ENCODE assay signal across 1 cellular context in the genomic region with DNA sequence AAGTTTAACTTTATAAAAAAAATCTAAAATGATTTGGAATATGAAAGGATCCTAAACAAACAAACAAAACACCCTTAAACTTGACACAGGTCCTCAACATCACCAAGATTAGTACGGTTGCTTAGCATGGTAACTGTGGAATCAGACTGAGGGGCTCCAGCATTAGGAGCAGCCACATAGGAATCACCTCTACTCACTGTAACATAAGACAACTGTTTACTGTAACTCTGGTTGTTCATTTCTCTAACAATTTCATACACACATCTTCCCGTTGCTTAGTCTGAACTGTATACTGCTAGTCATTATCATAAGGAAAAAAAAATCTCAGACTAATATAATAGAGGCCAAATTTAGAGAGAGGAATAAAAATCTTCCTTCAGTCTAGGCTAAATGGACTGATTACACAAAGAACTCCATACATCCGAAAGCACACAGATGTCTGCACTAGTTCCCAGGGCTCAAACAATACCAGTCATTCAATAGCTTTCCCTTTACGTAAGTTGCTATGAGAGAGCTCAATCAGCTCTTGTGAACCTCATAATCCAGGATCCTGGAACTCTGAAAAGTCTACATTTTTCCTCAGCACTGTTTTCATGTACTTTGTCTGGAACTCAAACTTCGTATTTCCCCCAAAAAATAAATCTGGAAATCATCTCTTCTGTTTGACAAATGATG.
TF ChIP-seq lines count a peak whose summit lies in the region.

No MANE protein-coding gene starts in this region.

TF ChIP-seq in HepG2, 621 proteins besides CTCF, POLR2A, EP300 and RAD21 (continues in another document):
- TF ChIP-seq ZNF616 (CRISPR knock-in tag; IDR thresholded peaks at IDR 0.05; ENCODE audit: low read depth) (no peak), GATAD2A (CRISPR knock-in tag; IDR thresholded peaks at IDR 0.05) (peak; percentile 75), KDM1A (CRISPR knock-in tag; IDR thresholded peaks at IDR 0.05) (no peak), ZFP82 (CRISPR knock-in tag; IDR thresholded peaks at IDR 0.05; ENCODE audit: borderline replicate concordance) (no peak), ZNF614 (CRISPR knock-in tag; IDR thresholded peaks at IDR 0.05; ENCODE audit: borderline replicate concordance) (peak; percentile 83), MEIS1 (CRISPR knock-in tag; IDR thresholded peaks at IDR 0.05; ENCODE audit: borderline replicate concordance) (no peak), ZNF331 (CRISPR knock-in tag; IDR thresholded peaks at IDR 0.05) (peak; percentile 50; the same call in 1 of the 2 replicates), SP2 (CRISPR knock-in tag; IDR thresholded peaks at IDR 0.05) (no peak), FOXK2 (IDR thresholded peaks at IDR 0.05) (no peak), SSRP1 (CRISPR knock-in tag; IDR thresholded peaks at IDR 0.05) (peak; percentile 82; the same call in 1 of the 2 replicates), ZNF235 (CRISPR knock-in tag; IDR thresholded peaks at IDR 0.05; ENCODE audit: borderline replicate concordance) (no peak), ZNF567 (CRISPR knock-in tag; IDR thresholded peaks at IDR 0.05; ENCODE audit: borderline replicate concordance) (no peak), ATF7 (IDR thresholded peaks at IDR 0.05) (no peak), ATF7 (CRISPR knock-in tag; IDR thresholded peaks at IDR 0.05) (no peak), POLR2G (IDR thresholded peaks at IDR 0.05; ENCODE audit: low read depth, low read length) (no peak), FOXP1 (IDR thresholded peaks at IDR 0.05) (no peak), FOXP1 (CRISPR knock-in tag; IDR thresholded peaks at IDR 0.05) (no peak), RXRA (CRISPR knock-in tag; IDR thresholded peaks at IDR 0.05) (no peak), HNRNPK (IDR thresholded peaks at IDR 0.05; ENCODE audit: low read depth, low read length, poor library complexity, severe bottlenecking) (no peak), AGO1 (IDR thresholded peaks at IDR 0.05; ENCODE audit: low read depth, low read length, poor library complexity, severe bottlenecking) (no peak), MBNL3 (CRISPR knock-in tag; conservative IDR thresholded peaks at IDR 0.05) (no peak), HNRNPUL1 (IDR thresholded peaks at IDR 0.05; ENCODE audit: low read depth, low read length) (no peak), REPIN1 (CRISPR knock-in tag; IDR thresholded peaks at IDR 0.05; ENCODE audit: borderline replicate concordance, low read depth) (no peak), IRX3 (CRISPR knock-in tag; IDR thresholded peaks at IDR 0.05; ENCODE audit: borderline replicate concordance, low read depth) (no peak), ZFYVE20 (CRISPR knock-in tag; IDR thresholded peaks at IDR 0.05; ENCODE audit: borderline replicate concordance, low read depth) (no peak), SRF (IDR thresholded peaks at IDR 0.05; ENCODE audit: low read depth, low read length) (no peak), SIN3A (IDR thresholded peaks at IDR 0.05; ENCODE audit: borderline replicate concordance, low read depth, low read length) (no peak), PHF5A (CRISPR knock-in tag; IDR thresholded peaks at IDR 0.05; ENCODE audit: low read depth, unreplicated experiment) (no peak), GABPA (IDR thresholded peaks at IDR 0.05; ENCODE audit: low read depth, low read length) (no peak), GABPA (CRISPR knock-in tag; IDR thresholded peaks at IDR 0.05; ENCODE audit: low read depth) (no peak), HDAC1 (CRISPR knock-in tag; IDR thresholded peaks at IDR 0.05) (no peak), TARDBP (CRISPR knock-in tag; IDR thresholded peaks at IDR 0.05) (no peak), ZNF781 (CRISPR knock-in tag; IDR thresholded peaks at IDR 0.05; ENCODE audit: borderline replicate concordance, not compliant biosample characterization) (no peak), ZNF468 (CRISPR knock-in tag; IDR thresholded peaks at IDR 0.05) (no peak), NBN (conservative IDR thresholded peaks at IDR 0.05) (no peak), ZNF292 (CRISPR knock-in tag; IDR thresholded peaks at IDR 0.05; ENCODE audit: borderline replicate concordance, low read depth) (peak; percentile 77; the same call in 1 of the 2 replicates), ZEB1 (IDR thresholded peaks at IDR 0.05; ENCODE audit: insufficient replicate concordance, low read depth) (no peak), ZNF792 (CRISPR knock-in tag; IDR thresholded peaks at IDR 0.05) (no peak), NKX3-1 (CRISPR knock-in tag; IDR thresholded peaks at IDR 0.05) (no peak), KLF6 (CRISPR knock-in tag; IDR thresholded peaks at IDR 0.05) (no peak), DPF2 (CRISPR knock-in tag; IDR thresholded peaks at IDR 0.05; ENCODE audit: borderline replicate concordance, low read depth) (no peak), ZBTB1 (CRISPR knock-in tag; IDR thresholded peaks at IDR 0.05; ENCODE audit: borderline replicate concordance) (no peak), TCF7 (IDR thresholded peaks at IDR 0.05; ENCODE audit: low read depth) (no peak), ETV5 (CRISPR knock-in tag; IDR thresholded peaks at IDR 0.05; ENCODE audit: borderline replicate concordance) (peak; percentile 38; the same call in 1 of the 2 replicates), BORCS8-MEF2B (CRISPR knock-in tag; IDR thresholded peaks at IDR 0.05) (no peak), CHD2 (IDR thresholded peaks at IDR 0.05; ENCODE audit: low read depth, low read length) (no peak), ZNF354B (CRISPR knock-in tag; IDR thresholded peaks at IDR 0.05) (no peak), ZNF24 (IDR thresholded peaks at IDR 0.05) (0 out of 2 replicates have a peak, but pooled peaks have one; percentile 29)
- TF ChIP-seq, protein P1, sequence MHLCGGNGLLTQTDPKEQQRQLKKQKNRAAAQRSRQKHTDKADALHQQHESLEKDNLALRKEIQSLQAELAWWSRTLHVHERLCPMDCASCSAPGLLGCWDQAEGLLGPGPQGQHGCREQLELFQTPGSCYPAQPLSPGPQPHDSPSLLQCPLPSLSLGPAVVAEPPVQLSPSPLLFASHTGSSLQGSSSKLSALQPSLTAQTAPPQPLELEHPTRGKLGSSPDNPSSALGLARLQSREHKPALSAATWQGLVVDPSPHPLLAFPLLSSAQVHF (CRISPR knock-in tag; IDR thresholded peaks at IDR 0.05): no peak
- TF ChIP-seq, protein P2, sequence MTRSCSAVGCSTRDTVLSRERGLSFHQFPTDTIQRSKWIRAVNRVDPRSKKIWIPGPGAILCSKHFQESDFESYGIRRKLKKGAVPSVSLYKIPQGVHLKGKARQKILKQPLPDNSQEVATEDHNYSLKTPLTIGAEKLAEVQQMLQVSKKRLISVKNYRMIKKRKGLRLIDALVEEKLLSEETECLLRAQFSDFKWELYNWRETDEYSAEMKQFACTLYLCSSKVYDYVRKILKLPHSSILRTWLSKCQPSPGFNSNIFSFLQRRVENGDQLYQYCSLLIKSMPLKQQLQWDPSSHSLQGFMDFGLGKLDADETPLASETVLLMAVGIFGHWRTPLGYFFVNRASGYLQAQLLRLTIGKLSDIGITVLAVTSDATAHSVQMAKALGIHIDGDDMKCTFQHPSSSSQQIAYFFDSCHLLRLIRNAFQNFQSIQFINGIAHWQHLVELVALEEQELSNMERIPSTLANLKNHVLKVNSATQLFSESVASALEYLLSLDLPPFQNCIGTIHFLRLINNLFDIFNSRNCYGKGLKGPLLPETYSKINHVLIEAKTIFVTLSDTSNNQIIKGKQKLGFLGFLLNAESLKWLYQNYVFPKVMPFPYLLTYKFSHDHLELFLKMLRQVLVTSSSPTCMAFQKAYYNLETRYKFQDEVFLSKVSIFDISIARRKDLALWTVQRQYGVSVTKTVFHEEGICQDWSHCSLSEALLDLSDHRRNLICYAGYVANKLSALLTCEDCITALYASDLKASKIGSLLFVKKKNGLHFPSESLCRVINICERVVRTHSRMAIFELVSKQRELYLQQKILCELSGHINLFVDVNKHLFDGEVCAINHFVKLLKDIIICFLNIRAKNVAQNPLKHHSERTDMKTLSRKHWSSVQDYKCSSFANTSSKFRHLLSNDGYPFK (CRISPR knock-in tag; IDR thresholded peaks at IDR 0.05; ENCODE audit: borderline replicate concordance): no peak
- TF ChIP-seq, protein P3, sequence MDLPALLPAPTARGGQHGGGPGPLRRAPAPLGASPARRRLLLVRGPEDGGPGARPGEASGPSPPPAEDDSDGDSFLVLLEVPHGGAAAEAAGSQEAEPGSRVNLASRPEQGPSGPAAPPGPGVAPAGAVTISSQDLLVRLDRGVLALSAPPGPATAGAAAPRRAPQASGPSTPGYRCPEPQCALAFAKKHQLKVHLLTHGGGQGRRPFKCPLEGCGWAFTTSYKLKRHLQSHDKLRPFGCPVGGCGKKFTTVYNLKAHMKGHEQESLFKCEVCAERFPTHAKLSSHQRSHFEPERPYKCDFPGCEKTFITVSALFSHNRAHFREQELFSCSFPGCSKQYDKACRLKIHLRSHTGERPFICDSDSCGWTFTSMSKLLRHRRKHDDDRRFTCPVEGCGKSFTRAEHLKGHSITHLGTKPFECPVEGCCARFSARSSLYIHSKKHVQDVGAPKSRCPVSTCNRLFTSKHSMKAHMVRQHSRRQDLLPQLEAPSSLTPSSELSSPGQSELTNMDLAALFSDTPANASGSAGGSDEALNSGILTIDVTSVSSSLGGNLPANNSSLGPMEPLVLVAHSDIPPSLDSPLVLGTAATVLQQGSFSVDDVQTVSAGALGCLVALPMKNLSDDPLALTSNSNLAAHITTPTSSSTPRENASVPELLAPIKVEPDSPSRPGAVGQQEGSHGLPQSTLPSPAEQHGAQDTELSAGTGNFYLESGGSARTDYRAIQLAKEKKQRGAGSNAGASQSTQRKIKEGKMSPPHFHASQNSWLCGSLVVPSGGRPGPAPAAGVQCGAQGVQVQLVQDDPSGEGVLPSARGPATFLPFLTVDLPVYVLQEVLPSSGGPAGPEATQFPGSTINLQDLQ (CRISPR knock-in tag; IDR thresholded peaks at IDR 0.05): no peak
- TF ChIP-seq, protein P4, sequence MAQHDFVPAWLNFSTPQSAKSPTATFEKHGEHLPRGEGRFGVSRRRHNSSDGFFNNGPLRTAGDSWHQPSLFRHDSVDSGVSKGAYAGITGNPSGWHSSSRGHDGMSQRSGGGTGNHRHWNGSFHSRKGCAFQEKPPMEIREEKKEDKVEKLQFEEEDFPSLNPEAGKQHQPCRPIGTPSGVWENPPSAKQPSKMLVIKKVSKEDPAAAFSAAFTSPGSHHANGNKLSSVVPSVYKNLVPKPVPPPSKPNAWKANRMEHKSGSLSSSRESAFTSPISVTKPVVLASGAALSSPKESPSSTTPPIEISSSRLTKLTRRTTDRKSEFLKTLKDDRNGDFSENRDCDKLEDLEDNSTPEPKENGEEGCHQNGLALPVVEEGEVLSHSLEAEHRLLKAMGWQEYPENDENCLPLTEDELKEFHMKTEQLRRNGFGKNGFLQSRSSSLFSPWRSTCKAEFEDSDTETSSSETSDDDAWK (CRISPR knock-in tag; IDR thresholded peaks at IDR 0.05): no peak
- TF ChIP-seq, protein P5, sequence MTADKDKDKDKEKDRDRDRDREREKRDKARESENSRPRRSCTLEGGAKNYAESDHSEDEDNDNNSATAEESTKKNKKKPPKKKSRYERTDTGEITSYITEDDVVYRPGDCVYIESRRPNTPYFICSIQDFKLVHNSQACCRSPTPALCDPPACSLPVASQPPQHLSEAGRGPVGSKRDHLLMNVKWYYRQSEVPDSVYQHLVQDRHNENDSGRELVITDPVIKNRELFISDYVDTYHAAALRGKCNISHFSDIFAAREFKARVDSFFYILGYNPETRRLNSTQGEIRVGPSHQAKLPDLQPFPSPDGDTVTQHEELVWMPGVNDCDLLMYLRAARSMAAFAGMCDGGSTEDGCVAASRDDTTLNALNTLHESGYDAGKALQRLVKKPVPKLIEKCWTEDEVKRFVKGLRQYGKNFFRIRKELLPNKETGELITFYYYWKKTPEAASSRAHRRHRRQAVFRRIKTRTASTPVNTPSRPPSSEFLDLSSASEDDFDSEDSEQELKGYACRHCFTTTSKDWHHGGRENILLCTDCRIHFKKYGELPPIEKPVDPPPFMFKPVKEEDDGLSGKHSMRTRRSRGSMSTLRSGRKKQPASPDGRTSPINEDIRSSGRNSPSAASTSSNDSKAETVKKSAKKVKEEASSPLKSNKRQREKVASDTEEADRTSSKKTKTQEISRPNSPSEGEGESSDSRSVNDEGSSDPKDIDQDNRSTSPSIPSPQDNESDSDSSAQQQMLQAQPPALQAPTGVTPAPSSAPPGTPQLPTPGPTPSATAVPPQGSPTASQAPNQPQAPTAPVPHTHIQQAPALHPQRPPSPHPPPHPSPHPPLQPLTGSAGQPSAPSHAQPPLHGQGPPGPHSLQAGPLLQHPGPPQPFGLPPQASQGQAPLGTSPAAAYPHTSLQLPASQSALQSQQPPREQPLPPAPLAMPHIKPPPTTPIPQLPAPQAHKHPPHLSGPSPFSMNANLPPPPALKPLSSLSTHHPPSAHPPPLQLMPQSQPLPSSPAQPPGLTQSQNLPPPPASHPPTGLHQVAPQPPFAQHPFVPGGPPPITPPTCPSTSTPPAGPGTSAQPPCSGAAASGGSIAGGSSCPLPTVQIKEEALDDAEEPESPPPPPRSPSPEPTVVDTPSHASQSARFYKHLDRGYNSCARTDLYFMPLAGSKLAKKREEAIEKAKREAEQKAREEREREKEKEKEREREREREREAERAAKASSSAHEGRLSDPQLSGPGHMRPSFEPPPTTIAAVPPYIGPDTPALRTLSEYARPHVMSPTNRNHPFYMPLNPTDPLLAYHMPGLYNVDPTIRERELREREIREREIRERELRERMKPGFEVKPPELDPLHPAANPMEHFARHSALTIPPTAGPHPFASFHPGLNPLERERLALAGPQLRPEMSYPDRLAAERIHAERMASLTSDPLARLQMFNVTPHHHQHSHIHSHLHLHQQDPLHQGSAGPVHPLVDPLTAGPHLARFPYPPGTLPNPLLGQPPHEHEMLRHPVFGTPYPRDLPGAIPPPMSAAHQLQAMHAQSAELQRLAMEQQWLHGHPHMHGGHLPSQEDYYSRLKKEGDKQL (CRISPR knock-in tag; IDR thresholded peaks at IDR 0.05; ENCODE audit: low read depth): no peak
- TF ChIP-seq, protein P6, sequence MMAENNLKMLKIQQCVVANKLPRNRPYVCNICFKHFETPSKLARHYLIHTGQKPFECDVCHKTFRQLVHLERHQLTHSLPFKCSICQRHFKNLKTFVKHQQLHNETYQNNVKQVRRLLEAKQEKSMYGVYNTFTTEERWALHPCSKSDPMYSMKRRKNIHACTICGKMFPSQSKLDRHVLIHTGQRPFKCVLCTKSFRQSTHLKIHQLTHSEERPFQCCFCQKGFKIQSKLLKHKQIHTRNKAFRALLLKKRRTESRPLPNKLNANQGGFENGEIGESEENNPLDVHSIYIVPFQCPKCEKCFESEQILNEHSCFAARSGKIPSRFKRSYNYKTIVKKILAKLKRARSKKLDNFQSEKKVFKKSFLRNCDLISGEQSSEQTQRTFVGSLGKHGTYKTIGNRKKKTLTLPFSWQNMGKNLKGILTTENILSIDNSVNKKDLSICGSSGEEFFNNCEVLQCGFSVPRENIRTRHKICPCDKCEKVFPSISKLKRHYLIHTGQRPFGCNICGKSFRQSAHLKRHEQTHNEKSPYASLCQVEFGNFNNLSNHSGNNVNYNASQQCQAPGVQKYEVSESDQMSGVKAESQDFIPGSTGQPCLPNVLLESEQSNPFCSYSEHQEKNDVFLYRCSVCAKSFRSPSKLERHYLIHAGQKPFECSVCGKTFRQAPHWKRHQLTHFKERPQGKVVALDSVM (CRISPR knock-in tag; IDR thresholded peaks at IDR 0.05): no peak
- TF ChIP-seq, protein P7, sequence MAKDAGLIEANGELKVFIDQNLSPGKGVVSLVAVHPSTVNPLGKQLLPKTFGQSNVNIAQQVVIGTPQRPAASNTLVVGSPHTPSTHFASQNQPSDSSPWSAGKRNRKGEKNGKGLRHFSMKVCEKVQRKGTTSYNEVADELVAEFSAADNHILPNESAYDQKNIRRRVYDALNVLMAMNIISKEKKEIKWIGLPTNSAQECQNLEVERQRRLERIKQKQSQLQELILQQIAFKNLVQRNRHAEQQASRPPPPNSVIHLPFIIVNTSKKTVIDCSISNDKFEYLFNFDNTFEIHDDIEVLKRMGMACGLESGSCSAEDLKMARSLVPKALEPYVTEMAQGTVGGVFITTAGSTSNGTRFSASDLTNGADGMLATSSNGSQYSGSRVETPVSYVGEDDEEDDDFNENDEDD (CRISPR knock-in tag; IDR thresholded peaks at IDR 0.05; ENCODE audit: borderline replicate concordance): no peak
